14 cellular contexts compared by ENCODE assay signal in genomic region chr14:95468416-95469133, GRCh38. TPM values are rescaled to one million over a fixed set of nuclear protein-coding genes. Genes with fewer than 3 reads are reported as not detected.
DNase-seq lines count a peak whose midpoint lies in the region; ATAC-seq, FAIRE-seq and TF ChIP-seq lines count a peak whose summit lies in the region.
"Had no signal": no experiment of that assay in that cellular context is flagged by ENCODE, and none has a peak within 500 bp of the region (broad histone marks: within the 10 kb centered on the region; RNA-seq: fewer than 3 reads in every experiment).

No MANE protein-coding gene starts in this region.

- no peak overlapping the region for H2AK5ac ChIP-seq in trophoblast cell (ENCODE audit: low read length)

- H3K27me3 ChIP-seq in CD8-positive, alpha-beta T cell (ENCODE audit: insufficient read depth, low read length), result no peaks in the 10 kb centered on the region
- H3K27me3 ChIP-seq in endodermal cell (ENCODE audit: control insufficient read depth, insufficient read depth, low read length, poor library complexity, severe bottlenecking) (no peaks in the 10 kb centered on the region), trophoblast cell (ENCODE audit: insufficient read depth, low read length) (no peaks in the 10 kb centered on the region)
- H3K27me3 ChIP-seq: BE2C, neutrophil had no signal

- no peaks in the 10 kb centered on the region for H3K27me3 Mint-ChIP-seq in CD8-positive, alpha-beta T cell (ENCODE audit: low read depth)
- H3K27me3 Mint-ChIP-seq in endodermal cell (ENCODE audit: insufficient read depth), result no peaks in the 10 kb centered on the region

- no peak overlapping the region for H3K18ac ChIP-seq in trophoblast cell (ENCODE audit: low read length)

- no peaks in the 10 kb centered on the region for H3K79me2 ChIP-seq in trophoblast cell (ENCODE audit: control insufficient read depth, insufficient read depth, low read length, poor library complexity)

- H4K8ac ChIP-seq in trophoblast cell (ENCODE audit: low read depth, low read length), result no peak overlapping the region

- no peak for TF ChIP-seq CTCF in CD8-positive, alpha-beta T cell (IDR thresholded peaks at IDR 0.05)
- TF ChIP-seq CTCF in endodermal cell (conservative IDR thresholded peaks at IDR 0.05), result no peak

- POLR2A ChIA-PET in CD8-positive, alpha-beta T cell (lab: Charles Lee), result interaction anchor here (1.5 kb wide), 1 partner anchor 10 kb away, joined by 3 read pairs; no protein-coding TSS in a partner anchor

- H3K27ac Mint-ChIP-seq in CD8-positive, alpha-beta T cell, result peak overlapping the region; percentile 88
- H3K27ac Mint-ChIP-seq in endodermal cell, result peak overlapping the region; percentile 22

- no peak for DNase-seq in CD8-positive, alpha-beta T cell
- DNase-seq in LHCN-M2 (ENCODE audit: low read depth) (peak; percentile 25), endodermal cell (no peak), trophoblast cell (peak; percentile 92 to 95), SW 1271 (lab: John Stamatoyannopoulos, UW) (no peak), urothelium cell line (ENCODE audit: low spot score) (no peak), KG1 (lab: John Stamatoyannopoulos, UW) (no peak)
- DNase-seq: activated naive CD4-positive, alpha-beta T cell treated with Interleukin-2 at 50 U/mL for 16 hours; BE2C; NCI-H1417 treated with DMSO at 0.1 percent for 48 hours had no signal

- 87 to 97% methylated on average over 3 to 4 of the region's 4 CpGs for WGBS in endodermal cell (ENCODE audit: insufficient coverage in 1 of 2, insufficient read length in 1 of 2), 2 experiments
- no CpG with 5 or more reads among the region's 4 CpGs for WGBS in trophoblast cell (ENCODE audit: extremely low coverage, insufficient coverage, insufficient read length)

- intact Hi-C loops in CD8-positive, alpha-beta T cell (cut with DNase I, micrococcal nuclease), result no loop called here

- H3K27ac ChIP-seq in CD8-positive, alpha-beta T cell (ENCODE audit: low read depth, low read length), result no peak overlapping the region
- H3K27ac ChIP-seq in endodermal cell (ENCODE audit: low read depth, low read length) (no peak overlapping the region), trophoblast cell (ENCODE audit: low read depth, low read length) (no peak overlapping the region)
- H3K27ac ChIP-seq: neutrophil had no signal

- CTCF ChIA-PET in CD8-positive, alpha-beta T cell (lab: Charles Lee), result interaction anchor here (2.0 to 13.4 kb wide), 2 partner anchors 26 to 52 kb away, joined by 9 to 194 read pairs; partner anchors contain the start of gene SYNE3

- peaks cover 67% of the 10 kb centered on the region for H3K36me3 Mint-ChIP-seq in CD8-positive, alpha-beta T cell
- peaks cover 3% of the 10 kb centered on the region for H3K36me3 Mint-ChIP-seq in endodermal cell (ENCODE audit: low read depth)

- no peaks in the 10 kb centered on the region for H3K9me3 ChIP-seq in CD8-positive, alpha-beta T cell (ENCODE audit: low read length)
- no peaks in the 10 kb centered on the region for H3K9me3 ChIP-seq in endodermal cell (ENCODE audit: control insufficient read depth, low read length)
- no peaks in the 10 kb centered on the region for H3K9me3 ChIP-seq in trophoblast cell (ENCODE audit: insufficient read depth, low read depth, low read length)
- H3K9me3 ChIP-seq: BE2C, HAP-1, neutrophil had no signal

- H3K9ac ChIP-seq in endodermal cell (ENCODE audit: extremely low read depth, low read length, poor library complexity, severe bottlenecking) (no peak overlapping the region), trophoblast cell (ENCODE audit: low read length) (no peak overlapping the region)

- no peak overlapping the region for H4K12ac ChIP-seq in trophoblast cell (ENCODE audit: low read depth, low read length)

- no peak for FAIRE-seq in urothelium cell line (lab: Jason Lieb, UNC)

- no peak overlapping the region for H3K23ac ChIP-seq in trophoblast cell (ENCODE audit: low read length)

- no peak overlapping the region for H2AFZ ChIP-seq in trophoblast cell (ENCODE audit: insufficient read depth, low read length, poor library complexity)

- H3K4me1 Mint-ChIP-seq in CD8-positive, alpha-beta T cell (ENCODE audit: low read depth), result peaks cover 68% of the 10 kb centered on the region
- H3K4me1 Mint-ChIP-seq in endodermal cell, result peaks cover 7% of the 10 kb centered on the region

- no peak overlapping the region for H3K4me3 ChIP-seq in CD8-positive, alpha-beta T cell (ENCODE audit: low read depth, low read length)
- H3K4me3 ChIP-seq in endodermal cell (ENCODE audit: low read length) (no peak overlapping the region), trophoblast cell (ENCODE audit: low read depth, low read length) (no peak overlapping the region)
- H3K4me3 ChIP-seq: HAP-1, skin epidermis had no signal

- H3K4me2 ChIP-seq in trophoblast cell (ENCODE audit: low read length), result no peak overlapping the region

- no peak overlapping the region for H3K4ac ChIP-seq in trophoblast cell (ENCODE audit: low read depth, low read length)

- no peak overlapping the region for H2BK120ac ChIP-seq in trophoblast cell (ENCODE audit: insufficient read depth, low read length, poor library complexity)

- peaks cover 8% of the 10 kb centered on the region for H3K36me3 ChIP-seq in CD8-positive, alpha-beta T cell (ENCODE audit: insufficient read depth, low read length)
- peaks cover 2% of the 10 kb centered on the region for H3K36me3 ChIP-seq in endodermal cell (ENCODE audit: control insufficient read depth, insufficient read depth, low read length)
- no peaks in the 10 kb centered on the region for H3K36me3 ChIP-seq in trophoblast cell (ENCODE audit: control insufficient read depth in 1 of 2, insufficient read depth in 2 of 2, low read length in 2 of 2)
- H3K36me3 ChIP-seq: BE2C, HAP-1 had no signal

- H4K91ac ChIP-seq in trophoblast cell (ENCODE audit: low read depth, low read length), result no peak overlapping the region

- no peak overlapping the region for H2BK5ac ChIP-seq in trophoblast cell (ENCODE audit: low read depth, low read length, poor library complexity)

- no peak overlapping the region for H2BK12ac ChIP-seq in trophoblast cell (ENCODE audit: low read length)

- H3K4me1 ChIP-seq in CD8-positive, alpha-beta T cell (ENCODE audit: insufficient read depth, low read length), result peaks cover 54% of the 10 kb centered on the region
- H3K4me1 ChIP-seq in endodermal cell (ENCODE audit: control insufficient read depth, insufficient read depth, low read length) (peaks cover 7% of the 10 kb centered on the region), trophoblast cell (ENCODE audit: control insufficient read depth in 1 of 2, insufficient read depth in 2 of 2, low read length in 2 of 2) (peaks cover 7 to 11% of the 10 kb centered on the region in 2 experiments)
- H3K4me1 ChIP-seq: HAP-1 had no signal

- no peak overlapping the region for H3K4me3 Mint-ChIP-seq in CD8-positive, alpha-beta T cell
- H3K4me3 Mint-ChIP-seq in endodermal cell, result no peak overlapping the region

- no peak overlapping the region for H3K14ac ChIP-seq in trophoblast cell (ENCODE audit: low read length)

- no peaks in the 10 kb centered on the region for H3K9me3 Mint-ChIP-seq in CD8-positive, alpha-beta T cell
- no peaks in the 10 kb centered on the region for H3K9me3 Mint-ChIP-seq in endodermal cell

- H3K79me1 ChIP-seq in trophoblast cell (ENCODE audit: low read length), result no peaks in the 10 kb centered on the region

- no peak for ATAC-seq in CD8-positive, alpha-beta T cell
- no peak for ATAC-seq in HG02642 (IDR thresholded peaks at IDR 0.05; ENCODE audit: poor library complexity, unreplicated experiment)

RNA-seq across cellular contexts. Expression of gene SYNE3, which starts 47.9 kb away (rescaled TPM):
- 10 to 100 TPM; 18.5 to 19.7 TPM for total RNA-seq in CD8-positive, alpha-beta T cell
- total RNA-seq in LHCN-M2 (2014; rRNA removed) (8.4 and 12.5 TPM in 2 replicates), endodermal cell (1 to 10 TPM; 1.0 to 5.2 TPM)
- polyA plus RNA-seq in LHCN-M2 (2012), result 3.2 TPM
- 0.61 TPM for polyA plus RNA-seq in endodermal cell (2013, experiment 1 of 2)
- polyA plus RNA-seq in endodermal cell (2013, experiment 2 of 2), result 0.87 TPM
- 0.81 and 0.86 TPM in 2 replicates for polyA plus RNA-seq in trophoblast cell (2013)

Comparison
In these comparisons a context has a peak if more than half of its experiments do, and no peak if none do; other contexts are left out.
1. DNase-seq: peak in LHCN-M2 (single experiment) and trophoblast cell (2 of 2); none in CD8-positive, alpha-beta T cell (0 of 7), endodermal cell (single experiment), SW 1271 (0 of 2), urothelium cell line (single experiment) and KG1 (single experiment).